ENCODE assay signal across 18 cellular contexts in genomic region chr9:79613145-79613544, GRCh38. TPM values are rescaled to one million over a fixed set of nuclear protein-coding genes. Genes with fewer than 3 reads are reported as not detected.
DNase-seq lines count a peak whose midpoint lies in the region; TF ChIP-seq lines count a peak whose summit lies in the region.
"Had no signal": no experiment of that assay in that cellular context is flagged by ENCODE, and none has a peak within 500 bp of the region (broad histone marks: within the 10 kb centered on the region; RNA-seq: fewer than 3 reads in every experiment).

No MANE protein-coding gene starts in this region.

- H3K4me1 Mint-ChIP-seq in dendritic cell treated with granulocyte-macrophage colony-stimulating factor and Interleukin-4, amounts not matched to agents 40 ng/mL and 50 ng/mL, for 4 days (ENCODE audit: low read depth): peaks cover 62% of the 10 kb centered on the region
- H3K4me1 Mint-ChIP-seq in immature natural killer cell: peaks cover 30 to 73% of the 10 kb centered on the region in 2 donors

- H3K27ac ChIP-seq in neutrophil: peak overlapping the region; percentile 92
- H3K27ac ChIP-seq: A549, PC-9 had no signal

- TF ChIP-seq CTCF in AG10803 (conservative IDR thresholded peaks at IDR 0.05; ENCODE audit: low read length): 0 out of 2 replicates have a peak, but pooled peaks have one; percentile 11
- TF ChIP-seq CTCF in neutrophil (IDR thresholded peaks at IDR 0.05): peak; percentile 48

- H3K4me3 Mint-ChIP-seq in dendritic cell treated with granulocyte-macrophage colony-stimulating factor and Interleukin-4, amounts not matched to agents 40 ng/mL and 50 ng/mL, for 4 days: no peak overlapping the region
- H3K4me3 Mint-ChIP-seq in immature natural killer cell: no peak overlapping the region
- H3K4me3 Mint-ChIP-seq: CD8-positive, alpha-beta T cell had no signal

- no peaks in the 10 kb centered on the region for H3K27me3 ChIP-seq in neutrophil

- H3K9me3 ChIP-seq in neutrophil: no peaks in the 10 kb centered on the region
- H3K9me3 ChIP-seq: A549 had no signal

- no peaks in the 10 kb centered on the region for H3K36me3 ChIP-seq in neutrophil

- H3K9me3 Mint-ChIP-seq in dendritic cell treated with granulocyte-macrophage colony-stimulating factor and Interleukin-4, amounts not matched to agents 40 ng/mL and 50 ng/mL, for 4 days: no peaks in the 10 kb centered on the region
- no peaks in the 10 kb centered on the region for H3K9me3 Mint-ChIP-seq in immature natural killer cell
- H3K9me3 Mint-ChIP-seq: CD8-positive, alpha-beta T cell had no signal

- in situ Hi-C loops in G401 (cut with HindIII; ENCODE audit: low sequenced_read_pairs): no loop called here

- peaks cover 11% of the 10 kb centered on the region for H3K36me3 Mint-ChIP-seq in dendritic cell treated with granulocyte-macrophage colony-stimulating factor and Interleukin-4, amounts not matched to agents 40 ng/mL and 50 ng/mL, for 4 days (ENCODE audit: low read depth)
- H3K36me3 Mint-ChIP-seq in immature natural killer cell: no peaks in the 10 kb centered on the region

- H3K27me3 Mint-ChIP-seq in dendritic cell treated with granulocyte-macrophage colony-stimulating factor and Interleukin-4, amounts not matched to agents 40 ng/mL and 50 ng/mL, for 4 days: no peaks in the 10 kb centered on the region
- H3K27me3 Mint-ChIP-seq in immature natural killer cell (ENCODE audit: low read depth in 3 of 3): no peaks in the 10 kb centered on the region

- H3K4me3 ChIP-seq in AG10803 (ENCODE audit: low read length) (no peak overlapping the region), neutrophil (ENCODE audit: low read depth in 1 of 2, low read length in 1 of 2) (peak overlapping the region in 1 of 2 experiments; percentile 54)
- H3K4me3 ChIP-seq: A549, PC-9 had no signal

- peak overlapping the region; percentile 74 for H3K27ac Mint-ChIP-seq in dendritic cell treated with granulocyte-macrophage colony-stimulating factor and Interleukin-4, amounts not matched to agents 40 ng/mL and 50 ng/mL, for 4 days
- peak overlapping the region in 2 of 6 donors; percentile 6 to 17 for H3K27ac Mint-ChIP-seq in immature natural killer cell

- intact Hi-C loops in dendritic cell treated with granulocyte-macrophage colony-stimulating factor and Interleukin-4, amounts not matched to agents 40 ng/mL and 50 ng/mL, for 4 days (cut with micrococcal nuclease): loop anchor here (5.0 kb wide), 1 partner anchor 41 kb away; the partner anchor contains the start of gene TLE4
- intact Hi-C loops in posterior cingulate gyrus (cut with DNase I): no loop called here

- H3K4me1 ChIP-seq in neutrophil (ENCODE audit: control insufficient read depth in 1 of 2, insufficient read depth in 1 of 2, low read depth in 1 of 2, low read length in 1 of 2): peaks cover 93 to 99% of the 10 kb centered on the region in 2 experiments

- DNase-seq in AG10803 (ENCODE audit: low read depth) (no peak), H4 (ENCODE audit: low spot score) (peak; percentile 5), G401 (ENCODE audit: low spot score) (no peak), HuH-7 (ENCODE audit: low spot score) (no peak), posterior cingulate gyrus (no peak), immature natural killer cell (no peak)
- DNase-seq: AML-193; CD8-positive, alpha-beta T cell; KG1; NCI-H1092 treated with DMSO at 0.1 percent for 48 hours; NCI-H1694 treated with DMSO at 0.1 percent for 48 hours; NCI-H345; NCI-H69; NK-92 treated with Interleukin-12 subunit alpha and Interleukin-12 subunit beta, amount 100 ng/mL, for 24 hours; PC-9 had no signal

RNA-seq across cellular contexts. Expression of gene TLE4, which starts 41.4 kb away (rescaled TPM):
- total RNA-seq in H4 (2014; rRNA removed; shearing (Covaris generic)): 27.8 and 32.1 TPM in 2 replicates
- 65.7 and 78.6 TPM in 2 replicates for total RNA-seq in G401 (2014; rRNA removed; shearing (Covaris generic))
- polyA plus RNA-seq in immature natural killer cell: 10 to 100 TPM; 38.0 to 41.4 (median 38.1) TPM
- total RNA-seq: PC-9 had no signal
